1 cellular context compared by ENCODE assay signal in the genomic region with DNA sequence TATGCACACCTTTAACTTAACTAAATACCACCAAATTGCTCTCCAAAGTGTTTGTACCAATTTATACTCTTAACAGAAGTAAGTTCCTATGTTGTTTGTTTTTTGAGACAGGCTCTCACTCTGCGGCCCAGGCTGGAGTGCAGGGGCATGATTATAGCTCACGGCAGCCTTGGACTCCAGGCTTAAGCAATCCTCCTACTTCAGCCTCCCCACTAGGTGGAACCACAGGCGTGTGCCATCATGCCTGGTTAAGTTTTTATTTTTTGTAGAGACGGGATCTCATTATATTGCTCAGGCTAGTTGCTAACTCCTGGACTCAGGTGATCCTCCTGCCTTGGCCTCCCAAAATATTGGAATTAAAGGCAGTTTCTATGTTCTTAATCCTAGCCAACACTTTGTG.
TF ChIP-seq lines count a peak whose summit lies in the region.

No MANE protein-coding gene starts in this region.

TF ChIP-seq in GM23338, 12 proteins besides CTCF, POLR2A, EP300 and RAD21 (continued from another document):
- TF ChIP-seq, protein P1, sequence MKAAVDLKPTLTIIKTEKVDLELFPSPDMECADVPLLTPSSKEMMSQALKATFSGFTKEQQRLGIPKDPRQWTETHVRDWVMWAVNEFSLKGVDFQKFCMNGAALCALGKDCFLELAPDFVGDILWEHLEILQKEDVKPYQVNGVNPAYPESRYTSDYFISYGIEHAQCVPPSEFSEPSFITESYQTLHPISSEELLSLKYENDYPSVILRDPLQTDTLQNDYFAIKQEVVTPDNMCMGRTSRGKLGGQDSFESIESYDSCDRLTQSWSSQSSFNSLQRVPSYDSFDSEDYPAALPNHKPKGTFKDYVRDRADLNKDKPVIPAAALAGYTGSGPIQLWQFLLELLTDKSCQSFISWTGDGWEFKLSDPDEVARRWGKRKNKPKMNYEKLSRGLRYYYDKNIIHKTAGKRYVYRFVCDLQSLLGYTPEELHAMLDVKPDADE (IDR thresholded peaks at IDR 0.05): no peak
